ENCODE assay signal across 8 cellular contexts in the genomic region with DNA sequence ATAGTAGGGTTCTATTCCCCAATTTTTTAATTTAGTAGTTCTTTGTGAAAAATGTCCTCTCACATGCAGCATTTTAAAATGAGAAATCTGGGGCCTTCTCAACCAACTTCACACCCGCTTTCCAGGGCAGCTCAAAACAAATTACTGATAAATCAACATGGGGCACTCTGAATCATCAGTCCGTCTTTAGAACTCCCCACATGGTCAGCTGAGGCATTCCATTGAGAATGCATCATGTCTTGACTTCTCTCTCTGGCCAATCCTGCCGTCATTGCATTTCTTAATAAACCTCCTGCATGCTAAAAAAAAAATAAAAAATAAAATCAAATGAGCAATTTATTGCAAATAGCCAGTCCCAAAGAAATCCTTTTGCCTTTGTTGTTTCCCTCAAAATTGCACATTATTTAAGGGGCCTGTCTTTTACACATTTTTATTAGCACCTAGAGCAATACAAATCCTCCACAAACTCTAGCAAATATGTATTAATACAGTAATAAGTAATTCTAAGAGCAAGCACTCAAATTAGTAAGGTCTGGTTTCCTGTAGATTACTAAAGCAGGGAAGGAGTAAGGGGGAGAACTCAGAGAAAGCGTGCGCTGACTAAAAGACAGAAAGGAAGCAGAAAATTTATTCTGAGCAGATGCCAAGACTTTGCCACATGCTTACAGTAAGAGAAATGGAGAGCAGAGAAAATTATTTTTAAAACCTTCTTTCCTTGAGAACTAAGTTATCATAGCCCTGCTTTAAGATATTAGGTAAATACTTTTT.
A peak's percentile ranks its signal among the peaks of the same experiment; 100 is the strongest.
DNase-seq lines count a peak whose midpoint lies in the region; ATAC-seq lines count a peak whose summit lies in the region.

No MANE protein-coding gene starts in this region.

- H3K9ac ChIP-seq in adipocyte (ENCODE audit: low read length) = peak overlapping the region; percentile 74

- peak overlapping the region; percentile 51 for H3K4me3 ChIP-seq in adipocyte (ENCODE audit: low read length)

- no peaks in the 10 kb centered on the region for H3K9me3 ChIP-seq in adipocyte (ENCODE audit: control insufficient read depth, low read length)

- peaks cover 57% of the 10 kb centered on the region for H3K4me1 ChIP-seq in adipocyte (ENCODE audit: control insufficient read depth, insufficient read depth, low read length)

- ATAC-seq in GM18907 (IDR thresholded peaks at IDR 0.05; ENCODE audit: unreplicated experiment) (peak; percentile 54), HG03135 (IDR thresholded peaks at IDR 0.05; ENCODE audit: unreplicated experiment) (peak; percentile 39), GM19324 (IDR thresholded peaks at IDR 0.05; ENCODE audit: low FRiP score, unreplicated experiment) (no peak)

- DNase-seq in A172 (ENCODE audit: low spot score) (peak; percentile 96), adipocyte (ENCODE audit: low read depth) (peak; percentile 94), kidney glomerular epithelial cell (lab: John Stamatoyannopoulos, UW) (peak; percentile 96), retina (no peak), activated gamma-delta T cell (lab: John Stamatoyannopoulos, UW) (no peak)

- H3K36me3 ChIP-seq in adipocyte (ENCODE audit: control insufficient read depth, insufficient read depth, low read length, severe bottlenecking) = no peaks in the 10 kb centered on the region

- H3K27me3 ChIP-seq in adipocyte (replicated peaks; ENCODE audit: control insufficient read depth, insufficient read depth, low read length) = no peaks in the 10 kb centered on the region

Comparison
In these comparisons a context has a peak if more than half of its experiments do, and no peak if none do; other contexts are left out.
1. DNase-seq: peak in A172 (single experiment), adipocyte (single experiment) and kidney glomerular epithelial cell (single experiment); none in retina (single experiment) and activated gamma-delta T cell (single experiment).